5 cellular contexts compared by ENCODE assay signal in genomic region chr2:231910161-231910560, GRCh38. TPM values are rescaled to one million over a fixed set of nuclear protein-coding genes. Genes with fewer than 3 reads are reported as not detected.
"Had no signal": no experiment of that assay in that cellular context is flagged by ENCODE, and none has a peak within 500 bp of the region (broad histone marks: within the 10 kb centered on the region; RNA-seq: fewer than 3 reads in every experiment).

No MANE protein-coding gene starts in this region.

RNA-seq across cellular contexts. Expression of gene NPPC, which starts 16.0 kb away (rescaled TPM):
- total RNA-seq: activated B cell treated with CpG ODN at 0.5 μM for 24 hours; activated CD4-positive, alpha-beta memory T cell treated with anti-CD3 and anti-CD28 coated beads, Interleukin-2, amount 10 ng/mL, durations not matched to agents 7 days and 5 days; MCF 10A; SJSA1 had no signal
- polyA plus RNA-seq: SK-N-SH had no signal
